In genomic region chr9:129500166-129500862, GRCh38 we compare ENCODE assay signal across 9 cellular contexts.
DNase-seq lines count a peak whose midpoint lies in the region; FAIRE-seq and TF ChIP-seq lines count a peak whose summit lies in the region.
"Had no signal": no experiment of that assay in that cellular context is flagged by ENCODE, and none has a peak within 500 bp of the region (broad histone marks: within the 10 kb centered on the region; RNA-seq: fewer than 3 reads in every experiment).

No MANE protein-coding gene starts in this region.

- POLR2A ChIA-PET in H1 (lab: Charles Lee; ENCODE audit: partially characterized antibody), result interaction anchor here (0.9 to 2.2 kb wide), 3 partner anchors 10 to 166 kb away, joined by 3 to 5 read pairs (median 3); no protein-coding TSS in a partner anchor

- peaks cover 74% of the 10 kb centered on the region for H3K4me1 Mint-ChIP-seq in nephron

- intact Hi-C loops in breast epithelium (cut with DNase I; ENCODE audit: low total_unique reads), result no loop called here
- intact Hi-C loops in mammary epithelial cell (cut with micrococcal nuclease), result no loop called here
- intact Hi-C loops in uterus (cut with DNase I; ENCODE audit: low total_unique reads), result loop anchor here (5.0 kb wide), 1 partner anchor 107 kb away; no protein-coding TSS in a partner anchor

- H3K4me1 ChIP-seq in breast epithelium (peaks cover 17 to 18% of the 10 kb centered on the region in 2 donors), mammary epithelial cell (ENCODE audit: insufficient read depth, low read length) (peaks cover 13% of the 10 kb centered on the region), H1 (replicated peaks in 1 of 4; ENCODE audit: control insufficient read depth in 3 of 4, insufficient read depth in 4 of 4, low read length in 3 of 4) (peaks cover 3 to 34% (median 25%) of the 10 kb centered on the region in 4 experiments), uterus (peaks cover 4 to 21% of the 10 kb centered on the region in 2 donors)

- no peaks in the 10 kb centered on the region for H3K9me3 ChIP-seq in breast epithelium
- H3K9me3 ChIP-seq in mammary epithelial cell (replicated peaks; ENCODE audit: insufficient read depth, low read length), result no peaks in the 10 kb centered on the region
- H3K9me3 ChIP-seq in H1 (ENCODE audit: insufficient read depth in 2 of 2, low read depth in 1 of 2, low read length in 1 of 2), result no peaks in the 10 kb centered on the region
- no peaks in the 10 kb centered on the region for H3K9me3 ChIP-seq in uterus

- H4K8ac ChIP-seq in H1 (ENCODE audit: extremely low read depth, insufficient read depth, low read length), result peak overlapping the region; percentile 73; the same call in 1 of the 2 replicates

- dilution Hi-C loops in mammary epithelial cell (cut with HindIII; ENCODE audit: low sequenced_read_pairs), result no loop called here

- H3K36me3 Mint-ChIP-seq in nephron (ENCODE audit: low read depth), result no peaks in the 10 kb centered on the region

- TF ChIP-seq RAD21 in H1 (IDR thresholded peaks at IDR 0.05 in 1 of 2, conservative IDR thresholded peaks at IDR 0.05 in 1 of 2; ENCODE audit: low read depth in 2 of 2, low read length in 2 of 2), result 0 out of 4 replicates have a peak, but pooled peaks of 1 of the 2 experiments have one; percentile 2

- no peak overlapping the region for H3K4me2 ChIP-seq in mammary epithelial cell (ENCODE audit: insufficient read depth, low read depth, low read length)
- peak overlapping the region; percentile 15 to 39; a peak in 3 of 4 replicates for H3K4me2 ChIP-seq in H1 (ENCODE audit: insufficient read depth in 1 of 2, low read depth in 2 of 2, low read length in 2 of 2)

- no peak overlapping the region; the same call in 1 of the 2 replicates for H2BK5ac ChIP-seq in H1 (ENCODE audit: low read depth, low read length)

- H2BK15ac ChIP-seq in H1 (ENCODE audit: low read length), result peak overlapping the region; percentile 32; the same call in 1 of the 2 replicates

- no peak overlapping the region for H3K23ac ChIP-seq in H1 (ENCODE audit: insufficient read length)

- peak overlapping the region; percentile 96 to 99 (median 98) for H3K27ac Mint-ChIP-seq in nephron
- H3K27ac Mint-ChIP-seq: activated CD8-positive, alpha-beta memory T cell treated with anti-CD3 and anti-CD28 coated beads, Interleukin-2, amount 10 ng/mL, durations not matched to agents 7 days and 5 days had no signal

- CTCF ChIA-PET in mammary epithelial cell (lab: Charles Lee; ENCODE audit: low non-redundant PET) (no interaction called here), H1 (lab: Charles Lee; ENCODE audit: partially characterized antibody) (interaction anchor here (0.8 to 2.6 kb wide), 11 partner anchors 14 to 374 kb away, joined by 3 to 8 read pairs (median 3); no protein-coding TSS in a partner anchor)

- no TSS peak for BruUV-seq in mammary epithelial cell (replicated peaks; lab: Mats Ljungman, UMichigan)

- in situ Hi-C loops in mammary epithelial cell (cut with MboI; ENCODE audit: low sequenced_read_pairs in 2 of 2), result no loop called here

- H4K20me1 ChIP-seq in mammary epithelial cell (ENCODE audit: insufficient read depth, low read length) (no peaks in the 10 kb centered on the region), H1 (replicated peaks in 1 of 2; ENCODE audit: control insufficient read depth in 1 of 2, insufficient read depth in 2 of 2, low read length in 2 of 2) (no peaks in the 10 kb centered on the region)

- peak overlapping the region; percentile 68 to 73 (median 70) for H3K4me3 Mint-ChIP-seq in nephron
- H3K4me3 Mint-ChIP-seq: activated CD8-positive, alpha-beta memory T cell treated with anti-CD3 and anti-CD28 coated beads, Interleukin-2, amount 10 ng/mL, durations not matched to agents 7 days and 5 days had no signal

- H2BK12ac ChIP-seq in H1 (ENCODE audit: low read depth, low read length), result peak overlapping the region; percentile 87; the same call in 1 of the 2 replicates

- peaks cover 15% of the 10 kb centered on the region for H3K23me2 ChIP-seq in H1 (ENCODE audit: low read depth, low read length)

- TF ChIP-seq POLR2A in breast epithelium (IDR thresholded peaks at IDR 0.05) (no peak), H1 (IDR thresholded peaks at IDR 0.05; ENCODE audit: control extremely low read depth in 1 of 2, low read depth in 2 of 2, low read length in 2 of 2) (no peak), uterus (IDR thresholded peaks at IDR 0.05) (no peak)

- H2BK120ac ChIP-seq in H1 (replicated peaks; ENCODE audit: low read depth, low read length), result no peak overlapping the region

- no peak overlapping the region for H3K56ac ChIP-seq in H1 (replicated peaks; ENCODE audit: insufficient read length, low read depth, low read length)

- no peak for TF ChIP-seq CTCF in breast epithelium (IDR thresholded peaks at IDR 0.05)
- TF ChIP-seq CTCF in mammary epithelial cell (conservative IDR thresholded peaks at IDR 0.05 in 1 of 2, IDR thresholded peaks at IDR 0.05 in 1 of 2; ENCODE audit: extremely low read depth in 1 of 2, insufficient read depth in 1 of 2, low read depth in 1 of 2, low read length in 2 of 2), result no peak
- TF ChIP-seq CTCF in H1 (IDR thresholded peaks at IDR 0.05; ENCODE audit: control extremely low read depth in 1 of 3, insufficient read depth in 1 of 3, low read depth in 1 of 3, low read length in 3 of 3), result no peak
- no peak for TF ChIP-seq CTCF in nephron (IDR thresholded peaks at IDR 0.05; ENCODE audit: unreplicated experiment in 3 of 3)
- TF ChIP-seq CTCF in uterus (IDR thresholded peaks at IDR 0.05), result no peak

- peak overlapping the region in 1 of 3 donors; percentile 13 for H3K4me3 ChIP-seq in breast epithelium
- no peak overlapping the region for H3K4me3 ChIP-seq in mammary epithelial cell (replicated peaks in 1 of 3; ENCODE audit: insufficient read depth in 1 of 3, low read depth in 2 of 3, low read length in 3 of 3)
- no peak overlapping the region for H3K4me3 ChIP-seq in H1 (ENCODE audit: extremely low read depth in 1 of 4, insufficient read depth in 2 of 4, low read depth in 3 of 4, low read length in 4 of 4)
- no peak overlapping the region for H3K4me3 ChIP-seq in uterus

- no peak for FAIRE-seq in H1 (lab: Jason Lieb, UNC)

- H3K9ac ChIP-seq in mammary epithelial cell (ENCODE audit: insufficient read depth, low read length) (no peak overlapping the region), H1 (replicated peaks in 1 of 4; ENCODE audit: extremely low read depth in 1 of 4, low read depth in 3 of 4, low read length in 3 of 4) (0 out of 7 replicates have a peak overlapping the region, but pooled peaks of 1 of the 4 experiments have one; percentile 19)

- TF ChIP-seq EP300 in H1 (IDR thresholded peaks at IDR 0.05; ENCODE audit: borderline replicate concordance in 1 of 2, low read depth in 2 of 2, low read length in 2 of 2), result no peak

- no peaks in the 10 kb centered on the region for H3K79me2 ChIP-seq in mammary epithelial cell (ENCODE audit: insufficient read depth, low read length)
- no peaks in the 10 kb centered on the region for H3K79me2 ChIP-seq in H1 (ENCODE audit: control insufficient read depth in 1 of 2, insufficient read depth in 2 of 2, low read length in 2 of 2)

- H2BK20ac ChIP-seq in H1 (ENCODE audit: low read length), result no peak overlapping the region

- H2AK5ac ChIP-seq in H1 (ENCODE audit: low read depth, low read length), result no peak overlapping the region

- WGBS in mammary epithelial cell (ENCODE audit: low coverage, missing lambda C conversion rate), result 50% methylated on average over 13 of the region's 18 CpGs
- WGBS in H1 (ENCODE audit: extremely low coverage in 1 of 2, insufficient coverage in 1 of 2, insufficient read length in 1 of 2, insufficient replicate concordance in 2 of 2, low coverage in 1 of 2, low lambda C conversion rate in 2 of 2, missing lambda C conversion rate in 1 of 2), 2 experiments, result 30% methylated on average over 17 of the region's 18 CpGs; no CpG with 5 or more reads in 1 of the 2 experiments

- H3K79me1 ChIP-seq in H1 (ENCODE audit: low read depth, low read length), result no peaks in the 10 kb centered on the region

- no peaks in the 10 kb centered on the region for H3K36me3 ChIP-seq in breast epithelium
- H3K36me3 ChIP-seq in mammary epithelial cell (ENCODE audit: insufficient read depth, low read length), result no peaks in the 10 kb centered on the region
- H3K36me3 ChIP-seq in H1 (ENCODE audit: control insufficient read depth in 2 of 4, insufficient read depth in 4 of 4, low read length in 3 of 4), result no peaks in the 10 kb centered on the region
- no peaks in the 10 kb centered on the region for H3K36me3 ChIP-seq in uterus

- no peaks in the 10 kb centered on the region for H3K27me3 ChIP-seq in breast epithelium
- H3K27me3 ChIP-seq in mammary epithelial cell (ENCODE audit: insufficient read depth, low read length), result no peaks in the 10 kb centered on the region
- H3K27me3 ChIP-seq in H1 (replicated peaks in 1 of 4; ENCODE audit: control insufficient read depth in 3 of 4, extremely low read depth in 1 of 4, insufficient read depth in 3 of 4, low read length in 3 of 4), result peaks cover 0 to 8% (median 4%) of the 10 kb centered on the region in 4 experiments; a peak in 4 of 7 replicates
- no peaks in the 10 kb centered on the region for H3K27me3 ChIP-seq in uterus

- no peak for DNase-seq in breast epithelium (ENCODE audit: low spot score in 2 of 2)
- no peak for DNase-seq in mammary epithelial cell
- DNase-seq in H1 (ENCODE audit: low read depth in 1 of 2, low spot score in 2 of 2), result peak in 1 of 2 experiments; percentile 65
- DNase-seq in uterus, result peak in 1 of 2 donors; percentile 77
- DNase-seq in hippocampal formation (lab: John Stamatoyannopoulos, UW), result no peak
- no peak for DNase-seq in dermis blood vessel endothelial cell
- no peak for DNase-seq in HCEC 1CT
- DNase-seq: activated CD8-positive, alpha-beta memory T cell treated with anti-CD3 and anti-CD28 coated beads, Interleukin-2, amount 10 ng/mL, durations not matched to agents 7 days and 5 days had no signal

- no peak overlapping the region for H3K4ac ChIP-seq in H1 (replicated peaks; ENCODE audit: insufficient read length, low read depth, low read length)

- H3K14ac ChIP-seq in H1 (ENCODE audit: insufficient read length), result no peak overlapping the region

- peak overlapping the region; percentile 30 for H4K5ac ChIP-seq in H1 (ENCODE audit: insufficient read length, low read depth, low read length)

- H3K9me3 Mint-ChIP-seq in nephron, result no peaks in the 10 kb centered on the region

- H3K18ac ChIP-seq in H1 (ENCODE audit: extremely low read depth, low read length), result peak overlapping the region; percentile 55

- no peaks in the 10 kb centered on the region for H3K27me3 Mint-ChIP-seq in nephron (ENCODE audit: low read depth)
- H3K27me3 Mint-ChIP-seq: activated CD8-positive, alpha-beta memory T cell treated with anti-CD3 and anti-CD28 coated beads, Interleukin-2, amount 10 ng/mL, durations not matched to agents 7 days and 5 days had no signal

- H2AFZ ChIP-seq in mammary epithelial cell (ENCODE audit: low read depth, low read length), result no peak overlapping the region
- H2AFZ ChIP-seq in H1 (ENCODE audit: low read length), result 0 out of 2 replicates have a peak overlapping the region, but pooled peaks have one; percentile 27

- peak overlapping the region; percentile 75 for H4K91ac ChIP-seq in H1 (replicated peaks; ENCODE audit: insufficient read length, low read length)

- peak overlapping the region; percentile 100 for H3K27ac ChIP-seq in breast epithelium
- no peak overlapping the region for H3K27ac ChIP-seq in mammary epithelial cell (ENCODE audit: insufficient read depth, low read depth, low read length)
- no peak overlapping the region for H3K27ac ChIP-seq in H1 (ENCODE audit: low read depth, low read length)
- H3K27ac ChIP-seq in uterus, result peak overlapping the region; percentile 98 to 100

Comparison
In these comparisons a context has a peak if more than half of its experiments do, and no peak if none do; other contexts are left out.
1. H3K27ac ChIP-seq: peak in breast epithelium (2 of 2) and uterus (2 of 2); none in mammary epithelial cell (single experiment) and H1 (single experiment).